Comparison of ENCODE assay signal across 10 cellular contexts in genomic region chr7:140404565-140405080, GRCh38. TPM values are rescaled to one million over a fixed set of nuclear protein-coding genes. Genes with fewer than 3 reads are reported as not detected.
DNase-seq lines count a peak whose midpoint lies in the region; ATAC-seq and TF ChIP-seq lines count a peak whose summit lies in the region.
"Had no signal": no experiment of that assay in that cellular context is flagged by ENCODE, and none has a peak within 500 bp of the region (broad histone marks: within the 10 kb centered on the region; RNA-seq: fewer than 3 reads in every experiment).

No MANE protein-coding gene starts in this region.

- peak overlapping the region; percentile 96 for H3K4me2 ChIP-seq in mammary epithelial cell (ENCODE audit: insufficient read depth, low read depth, low read length)

- H3K4me1 ChIP-seq in mammary epithelial cell (ENCODE audit: insufficient read depth, low read length) = peaks cover 7% of the 10 kb centered on the region

- no peaks in the 10 kb centered on the region for H3K9me3 Mint-ChIP-seq in naive thymus-derived CD8-positive, alpha-beta T cell

- no peaks in the 10 kb centered on the region for H3K79me2 ChIP-seq in mammary epithelial cell (ENCODE audit: insufficient read depth, low read length)

- H3K4me3 ChIP-seq in mammary epithelial cell (replicated peaks in 1 of 3; ENCODE audit: insufficient read depth in 1 of 3, low read depth in 2 of 3, low read length in 3 of 3) (no peak overlapping the region), coronary artery (no peak overlapping the region)

- in situ Hi-C loops in Caki2 (cut with HindIII; ENCODE audit: low pct_unique_long_range_greater_than_20kb, low sequenced_read_pairs) (no loop called here), mammary epithelial cell (cut with MboI; ENCODE audit: low sequenced_read_pairs in 2 of 2) (no loop called here)

- peak overlapping the region; percentile 93 to 98 (median 96) for H3K27ac Mint-ChIP-seq in naive thymus-derived CD8-positive, alpha-beta T cell

- H2AFZ ChIP-seq in mammary epithelial cell (ENCODE audit: low read depth, low read length) = peak overlapping the region; percentile 97

- no peaks in the 10 kb centered on the region for H3K36me3 ChIP-seq in mammary epithelial cell (ENCODE audit: insufficient read depth, low read length)

- peaks cover 11 to 29% (median 20%) of the 10 kb centered on the region in 4 donors for H3K4me1 Mint-ChIP-seq in naive thymus-derived CD8-positive, alpha-beta T cell

- intact Hi-C loops in mammary epithelial cell (cut with micrococcal nuclease) = no loop called here

- H3K27ac ChIP-seq in mammary epithelial cell (ENCODE audit: insufficient read depth, low read depth, low read length) = no peak overlapping the region
- H3K27ac ChIP-seq in coronary artery = no peak overlapping the region

- no peaks in the 10 kb centered on the region for H3K9me3 ChIP-seq in mammary epithelial cell (replicated peaks; ENCODE audit: insufficient read depth, low read length)

- no peak for TF ChIP-seq CTCF in mammary epithelial cell (conservative IDR thresholded peaks at IDR 0.05 in 1 of 2, IDR thresholded peaks at IDR 0.05 in 1 of 2; ENCODE audit: extremely low read depth in 1 of 2, insufficient read depth in 1 of 2, low read depth in 1 of 2, low read length in 2 of 2)
- no peak for TF ChIP-seq CTCF in coronary artery (IDR thresholded peaks at IDR 0.05)

- CTCF ChIA-PET in mammary epithelial cell (lab: Charles Lee; ENCODE audit: low non-redundant PET) = interaction anchor here (0.7 kb wide), 1 partner anchor 74 kb away, joined by 3 read pairs; no protein-coding TSS in a partner anchor

- ATAC-seq in naive thymus-derived CD8-positive, alpha-beta T cell = peak in 1 of 2 donors; percentile 4
- ATAC-seq in GM18873 (IDR thresholded peaks at IDR 0.05; ENCODE audit: low FRiP score, unreplicated experiment) (no peak), HG02870 (IDR thresholded peaks at IDR 0.05; ENCODE audit: unreplicated experiment) (no peak)

- peak overlapping the region; percentile 91 to 99 (median 98) for H3K4me3 Mint-ChIP-seq in naive thymus-derived CD8-positive, alpha-beta T cell

- H3K27me3 ChIP-seq in mammary epithelial cell (ENCODE audit: insufficient read depth, low read length) = no peaks in the 10 kb centered on the region

- BruUV-seq in mammary epithelial cell (replicated peaks; lab: Mats Ljungman, UMichigan) = no TSS peak

- dilution Hi-C loops in mammary epithelial cell (cut with HindIII; ENCODE audit: low sequenced_read_pairs) = no loop called here

- H4K20me1 ChIP-seq in mammary epithelial cell (ENCODE audit: insufficient read depth, low read length) = no peaks in the 10 kb centered on the region

- WGBS in mammary epithelial cell (ENCODE audit: low coverage, missing lambda C conversion rate) = 29% methylated on average over 3 of the region's 3 CpGs

- H3K36me3 Mint-ChIP-seq in naive thymus-derived CD8-positive, alpha-beta T cell = peaks cover 0 to 20% (median 16%) of the 10 kb centered on the region in 3 donors

- POLR2A ChIA-PET in naive thymus-derived CD8-positive, alpha-beta T cell (lab: Charles Lee) = interaction anchor here (0.7 to 1.6 kb wide), 4 partner anchors 12 to 74 kb away, joined by 3 to 8 read pairs (median 3); no protein-coding TSS in a partner anchor

- H3K27me3 Mint-ChIP-seq in naive thymus-derived CD8-positive, alpha-beta T cell = no peaks in the 10 kb centered on the region

- no peak overlapping the region for H3K9ac ChIP-seq in mammary epithelial cell (ENCODE audit: insufficient read depth, low read length)

- DNase-seq in Caki2 (ENCODE audit: low read depth) (peak; percentile 90), NCI-H1105 (lab: John Stamatoyannopoulos, UW) (peak; percentile 17), mammary epithelial cell (no peak), coronary artery (ENCODE audit: low spot score) (no peak), GM19240 (ENCODE audit: insufficient read length, low spot score) (no peak)
- no peak for DNase-seq in naive thymus-derived CD8-positive, alpha-beta T cell
- DNase-seq: cerebellar nuclear complex had no signal

RNA-seq across cellular contexts. Expression of gene RAB19, which starts 0.8 kb away (rescaled TPM):
- 6.3 TPM in 1 of 2 replicates, not detected in the other for total RNA-seq in Caki2 (2014; rRNA removed; shearing (Covaris generic); ENCODE audit: low replicate concordance)
- 1 to 10 TPM in 1 of 2 donors, under 1 TPM in 1; 0.89 to 1.3 TPM for total RNA-seq in mammary epithelial cell
- 0.44 TPM for polyA plus RNA-seq in mammary epithelial cell
- not detected for polyA minus RNA-seq in mammary epithelial cell
- total RNA-seq in naive thymus-derived CD8-positive, alpha-beta T cell = 1 to 10 TPM; 5.4 to 6.5 TPM
- 1 to 10 TPM; 5.2 to 7.0 (median 6.6) TPM for polyA plus RNA-seq in naive thymus-derived CD8-positive, alpha-beta T cell
- total RNA-seq: lung microvascular endothelial cell had no signal

RNA-seq across cellular contexts. Expression of gene SLC37A3, which starts 6.3 kb away (rescaled TPM):
- 72.7 and 133 TPM in 2 replicates for total RNA-seq in Caki2 (2014; rRNA removed; shearing (Covaris generic); ENCODE audit: low replicate concordance)
- 10 to 100 TPM; 35.2 to 36.2 TPM for total RNA-seq in mammary epithelial cell
- polyA plus RNA-seq in mammary epithelial cell = 25.0 TPM
- polyA minus RNA-seq in mammary epithelial cell = 77.6 TPM
- 10 to 100 TPM; 32.7 to 38.3 TPM for total RNA-seq in naive thymus-derived CD8-positive, alpha-beta T cell
- 1 to 10 TPM; 7.3 to 9.6 (median 8.6) TPM for polyA plus RNA-seq in naive thymus-derived CD8-positive, alpha-beta T cell

Comparison
In these comparisons a context has a peak if more than half of its experiments do, and no peak if none do; other contexts are left out.
1. DNase-seq: peak in Caki2 (single experiment) and NCI-H1105 (single experiment); none in mammary epithelial cell (single experiment), naive thymus-derived CD8-positive, alpha-beta T cell (0 of 10), coronary artery (single experiment) and GM19240 (single experiment).